In genomic region chr6:163386329-163386910, GRCh38 we compare ENCODE assay signal across 14 cellular contexts.
"Had no signal": no experiment of that assay in that cellular context is flagged by ENCODE, and none has a peak within 500 bp of the region (broad histone marks: within the 10 kb centered on the region; RNA-seq: fewer than 3 reads in every experiment).

No MANE protein-coding gene starts in this region.

- H3K9me3 ChIP-seq: ovary had no signal

- H3K9me3 Mint-ChIP-seq: central memory CD8-positive, alpha-beta T cell; effector memory CD8-positive, alpha-beta T cell; natural killer cell had no signal

- ATAC-seq: activated CD8-positive, alpha-beta T cell treated with anti-CD3 and anti-CD28 coated beads for 36 hours; activated naive CD8-positive, alpha-beta T cell treated with anti-CD3 and anti-CD28 coated beads, Interleukin-2, amount 50 U/mL, for 24 hours; effector memory CD8-positive, alpha-beta T cell; natural killer cell had no signal

- H3K4me1 Mint-ChIP-seq: activated naive CD8-positive, alpha-beta T cell treated with anti-CD3 and anti-CD28 coated beads, Interleukin-2, amount 50 U/mL, for 24 hours; central memory CD8-positive, alpha-beta T cell; immature natural killer cell; natural killer cell had no signal

- H3K4me3 ChIP-seq: lung, ovary had no signal

- H3K27ac Mint-ChIP-seq: activated CD8-positive, alpha-beta T cell treated with anti-CD3 and anti-CD28 coated beads for 36 hours; activated naive CD8-positive, alpha-beta T cell treated with anti-CD3 and anti-CD28 coated beads, Interleukin-2, amount 50 U/mL, for 24 hours; activated T-helper 1 cell treated with anti-CD3 and anti-CD28 coated beads, Interleukin-12 subunit alpha, Interleukin-12 subunit beta, Interleukin-2, Interleukin-4 antibody, amounts not matched to agents 30 ng/mL and 10 ng/mL and 1 ng/mL, durations not matched to agents 14 hours and 24 hours and 36 hours; effector memory CD8-positive, alpha-beta T cell; immature natural killer cell; natural killer cell had no signal

- H3K36me3 Mint-ChIP-seq: immature natural killer cell, natural killer cell had no signal

- H3K4me3 Mint-ChIP-seq: activated CD8-positive, alpha-beta T cell treated with anti-CD3 and anti-CD28 coated beads for 36 hours; activated naive CD8-positive, alpha-beta T cell treated with anti-CD3 and anti-CD28 coated beads, Interleukin-2, amount 50 U/mL, for 24 hours; activated T-helper 1 cell treated with anti-CD3 and anti-CD28 coated beads, Interleukin-12 subunit alpha, Interleukin-12 subunit beta, Interleukin-2, Interleukin-4 antibody, amounts not matched to agents 30 ng/mL and 10 ng/mL and 1 ng/mL, durations not matched to agents 14 hours and 24 hours and 36 hours; central memory CD8-positive, alpha-beta T cell; dendritic cell treated with granulocyte-macrophage colony-stimulating factor and Interleukin-4, amounts not matched to agents 40 ng/mL and 50 ng/mL, for 4 days; effector memory CD8-positive, alpha-beta T cell; immature natural killer cell; natural killer cell had no signal

- H3K27me3 Mint-ChIP-seq: dendritic cell treated with granulocyte-macrophage colony-stimulating factor and Interleukin-4, amounts not matched to agents 40 ng/mL and 50 ng/mL, for 4 days had no signal

- DNase-seq: activated CD8-positive, alpha-beta memory T cell treated with anti-CD3 and anti-CD28 coated beads, Interleukin-2, amount 50 U/mL, for 4 hours; activated CD8-positive, alpha-beta T cell treated with anti-CD3 and anti-CD28 coated beads for 36 hours; activated naive CD4-positive, alpha-beta T cell; activated naive CD8-positive, alpha-beta T cell treated with anti-CD3 and anti-CD28 coated beads, Interleukin-2, amount 50 U/mL, for 24 hours; effector memory CD8-positive, alpha-beta T cell; immature natural killer cell; natural killer cell; ovary; stimulated activated CD4-positive, alpha-beta T cell treated with anti-CD3 and anti-CD28 coated beads, Interleukin-4, amount 100 ng/mL, for 4 hours; T-helper 9 cell had no signal

- H3K36me3 ChIP-seq: ovary had no signal

- H3K27ac ChIP-seq: ovary had no signal

- H3K27me3 ChIP-seq: ovary had no signal
